1 cellular context compared by ENCODE assay signal in the genomic region with DNA sequence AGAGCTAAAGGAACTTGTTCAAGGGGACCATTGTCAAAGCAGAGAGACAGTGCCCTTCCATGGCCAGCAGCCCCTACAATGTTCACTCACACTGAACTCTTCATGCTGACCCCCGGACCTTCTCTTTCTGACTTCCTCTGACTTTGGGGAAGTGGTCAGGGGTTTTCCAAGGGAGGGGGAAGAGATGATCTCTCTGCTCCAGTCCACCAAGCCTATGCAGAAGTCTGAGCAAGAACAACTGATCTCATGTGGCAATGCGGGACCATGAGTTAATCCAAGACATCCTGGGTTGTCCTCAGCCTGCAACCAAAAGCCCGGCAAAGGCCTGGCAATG.
TF ChIP-seq lines count a peak whose summit lies in the region.

No MANE protein-coding gene starts in this region.

TF ChIP-seq in IMR-90, 13 proteins besides CTCF, POLR2A, EP300 and RAD21 (continued from another document):
- TF ChIP-seq RFX5 (IDR thresholded peaks at IDR 0.05; ENCODE audit: low read depth, low read length) (no peak), MAFK (IDR thresholded peaks at IDR 0.05; ENCODE audit: low read depth, low read length) (no peak), NFE2L2 (IDR thresholded peaks at IDR 0.05; ENCODE audit: low read depth, low read length) (no peak), FOS (IDR thresholded peaks at IDR 0.05; ENCODE audit: low read depth, low read length) (no peak), CHD1 (IDR thresholded peaks at IDR 0.05; ENCODE audit: low read depth, low read length) (no peak), CEBPB (IDR thresholded peaks at IDR 0.05; ENCODE audit: low read depth, low read length) (no peak), MXI1 (IDR thresholded peaks at IDR 0.05; ENCODE audit: borderline replicate concordance, low read depth, low read length) (no peak), BHLHE40 (IDR thresholded peaks at IDR 0.05; ENCODE audit: low read depth, low read length) (no peak), RCOR1 (IDR thresholded peaks at IDR 0.05; ENCODE audit: insufficient replicate concordance, low read length) (no peak), MAZ (IDR thresholded peaks at IDR 0.05; ENCODE audit: borderline replicate concordance, low read depth, low read length) (no peak)
- TF ChIP-seq, protein P1, sequence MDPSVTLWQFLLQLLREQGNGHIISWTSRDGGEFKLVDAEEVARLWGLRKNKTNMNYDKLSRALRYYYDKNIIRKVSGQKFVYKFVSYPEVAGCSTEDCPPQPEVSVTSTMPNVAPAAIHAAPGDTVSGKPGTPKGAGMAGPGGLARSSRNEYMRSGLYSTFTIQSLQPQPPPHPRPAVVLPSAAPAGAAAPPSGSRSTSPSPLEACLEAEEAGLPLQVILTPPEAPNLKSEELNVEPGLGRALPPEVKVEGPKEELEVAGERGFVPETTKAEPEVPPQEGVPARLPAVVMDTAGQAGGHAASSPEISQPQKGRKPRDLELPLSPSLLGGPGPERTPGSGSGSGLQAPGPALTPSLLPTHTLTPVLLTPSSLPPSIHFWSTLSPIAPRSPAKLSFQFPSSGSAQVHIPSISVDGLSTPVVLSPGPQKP (IDR thresholded peaks at IDR 0.05; ENCODE audit: borderline replicate concordance, low read depth, low read length), result no peak
- TF ChIP-seq, protein P2, sequence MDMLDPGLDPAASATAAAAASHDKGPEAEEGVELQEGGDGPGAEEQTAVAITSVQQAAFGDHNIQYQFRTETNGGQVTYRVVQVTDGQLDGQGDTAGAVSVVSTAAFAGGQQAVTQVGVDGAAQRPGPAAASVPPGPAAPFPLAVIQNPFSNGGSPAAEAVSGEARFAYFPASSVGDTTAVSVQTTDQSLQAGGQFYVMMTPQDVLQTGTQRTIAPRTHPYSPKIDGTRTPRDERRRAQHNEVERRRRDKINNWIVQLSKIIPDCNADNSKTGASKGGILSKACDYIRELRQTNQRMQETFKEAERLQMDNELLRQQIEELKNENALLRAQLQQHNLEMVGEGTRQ (IDR thresholded peaks at IDR 0.05; ENCODE audit: low read depth, low read length), result no peak
